In genomic region chr6:150704447-150705192, GRCh38 we compare ENCODE assay signal across 1 cellular context.
TF ChIP-seq lines count a peak whose summit lies in the region.

No MANE protein-coding gene starts in this region.

TF ChIP-seq in K562, 482 proteins besides CTCF, POLR2A, EP300 and RAD21 (continued from another document):
- TF ChIP-seq TOE1 (IDR thresholded peaks at IDR 0.05; ENCODE audit: borderline replicate concordance) = no peak
- TF ChIP-seq TOE1 (CRISPR knock-in tag; IDR thresholded peaks at IDR 0.05; ENCODE audit: borderline replicate concordance, low read depth) = no peak
